In genomic region chr19:17966497-17967257, GRCh38 we compare ENCODE assay signal across 10 cellular contexts. TPM values are rescaled to one million over a fixed set of nuclear protein-coding genes. Genes with fewer than 3 reads are reported as not detected.
A peak's percentile ranks its signal among the peaks of the same experiment; 100 is the strongest.
DNase-seq lines count a peak whose midpoint lies in the region; ATAC-seq and TF ChIP-seq lines count a peak whose summit lies in the region.
"Had no signal": no experiment of that assay in that cellular context is flagged by ENCODE, and none has a peak within 500 bp of the region (broad histone marks: within the 10 kb centered on the region; RNA-seq: fewer than 3 reads in every experiment).

KCNN1 (plus strand) TSS chr19:17967107; CDS start chr19:17973889, 6,782 bp downstream.

- H3K27me3 ChIP-seq in Panc1 (ENCODE audit: control insufficient read depth, insufficient read depth, low read length): no peaks in the 10 kb centered on the region; the same call in 1 of the 2 replicates
- H3K27me3 ChIP-seq in iPS DF 6.9 (ENCODE audit: control insufficient read depth, insufficient read depth, low read length): no peaks in the 10 kb centered on the region

- WGBS in iPS DF 6.9 (ENCODE audit: insufficient coverage, insufficient read length): no CpG with 5 or more reads among the region's 60 CpGs

- DNase-seq in activated naive CD4-positive, alpha-beta T cell treated with anti-CD3 and anti-CD28 coated beads, Interleukin-2, amount 10 ng/mL, durations not matched to agents 7 days and 5 days: no peak
- DNase-seq in activated naive CD4-positive, alpha-beta T cell treated with anti-CD3 and anti-CD28 coated beads, Interleukin-2, amount 50 U/mL, for 16 hours: no peak
- DNase-seq in Panc1 (ENCODE audit: low read depth, low spot score) (no peak), iPS DF 6.9 (ENCODE audit: low read depth, low spot score) (no peak)
- DNase-seq in stimulated activated naive B cell treated with anti-CD40 and anti-IgM and Interleukin-4, amounts not matched to agents 10 μg/mL and 1 μg/mL and 100 μg/mL, for 72 hours: no peak
- DNase-seq: stimulated activated CD8-positive, alpha-beta memory T cell treated with anti-CD3 and anti-CD28 coated beads, Interleukin-4, amount 100 ng/mL, for 48 hours had no signal

- intact Hi-C loops in Panc1 (cut with micrococcal nuclease; ENCODE audit: unreplicated experiment): no loop called here

- no peaks in the 10 kb centered on the region for H3K36me3 ChIP-seq in Panc1 (ENCODE audit: control insufficient read depth, insufficient read depth, low read length)
- H3K36me3 ChIP-seq in iPS DF 6.9 (ENCODE audit: control insufficient read depth, insufficient read depth, low read length): no peaks in the 10 kb centered on the region
- H3K36me3 ChIP-seq: prostate gland had no signal

- H3K4me1 ChIP-seq in Panc1 (ENCODE audit: control insufficient read depth, insufficient read depth, low read length) (no peaks in the 10 kb centered on the region), iPS DF 6.9 (ENCODE audit: control insufficient read depth, insufficient read depth, low read length) (peaks cover 11% of the 10 kb centered on the region)
- H3K4me1 ChIP-seq: prostate gland had no signal

- H3K36me3 Mint-ChIP-seq in activated naive CD4-positive, alpha-beta T cell treated with anti-CD3 and anti-CD28 coated beads, Interleukin-2, amount 10 ng/mL, durations not matched to agents 7 days and 5 days: no peaks in the 10 kb centered on the region
- no peaks in the 10 kb centered on the region for H3K36me3 Mint-ChIP-seq in stimulated activated naive B cell treated with anti-CD40 and anti-IgM and Interleukin-4, amounts not matched to agents 10 μg/mL and 1 μg/mL and 100 μg/mL, for 72 hours

- H3K4me1 Mint-ChIP-seq in activated naive CD4-positive, alpha-beta T cell treated with anti-CD3 and anti-CD28 coated beads, Interleukin-2, amount 10 ng/mL, durations not matched to agents 7 days and 5 days: peaks cover 4% of the 10 kb centered on the region
- H3K4me1 Mint-ChIP-seq in stimulated activated naive B cell treated with anti-CD40 and anti-IgM and Interleukin-4, amounts not matched to agents 10 μg/mL and 1 μg/mL and 100 μg/mL, for 72 hours: peaks cover 8 to 18% of the 10 kb centered on the region in 2 donors

- CTCF ChIA-PET in activated naive CD4-positive, alpha-beta T cell treated with anti-CD3 and anti-CD28 coated beads, Interleukin-2, amount 10 ng/mL, durations not matched to agents 7 days and 5 days (lab: Charles Lee): interaction anchor here (0.9 kb wide), 1 partner anchor 29 kb away, joined by 3 read pairs; no protein-coding TSS in a partner anchor
- CTCF ChIA-PET in Panc1 (lab: Charles Lee): interaction anchor here (0.6 kb wide), 2 partner anchors 25 to 107 kb away, joined by 3 read pairs; no protein-coding TSS in a partner anchor

- peak within 1 kb of the TSS; percentile 25 for H3K27ac Mint-ChIP-seq in activated naive CD4-positive, alpha-beta T cell treated with anti-CD3 and anti-CD28 coated beads, Interleukin-2, amount 10 ng/mL, durations not matched to agents 7 days and 5 days
- H3K27ac Mint-ChIP-seq in stimulated activated naive B cell treated with anti-CD40 and anti-IgM and Interleukin-4, amounts not matched to agents 10 μg/mL and 1 μg/mL and 100 μg/mL, for 72 hours: peak within 1 kb of the TSS; percentile 82

- POLR2A ChIA-PET in Panc1 (lab: Charles Lee): interaction anchor here (0.6 kb wide), 1 partner anchor 12 kb away, joined by 3 read pairs; no protein-coding TSS in a partner anchor

- no peak for ATAC-seq in Panc1
- peak in 1 of 2 donors; percentile 40 for ATAC-seq in stimulated activated naive B cell treated with anti-CD40 and anti-IgM and Interleukin-4, amounts not matched to agents 10 μg/mL and 1 μg/mL and 100 μg/mL, for 72 hours (replicated peaks)
- ATAC-seq in HG03175 (IDR thresholded peaks at IDR 0.05; ENCODE audit: unreplicated experiment): no peak
- no peak for ATAC-seq in GM19463 (IDR thresholded peaks at IDR 0.05; ENCODE audit: unreplicated experiment)
- ATAC-seq in GM21737 (IDR thresholded peaks at IDR 0.05; ENCODE audit: unreplicated experiment): no peak

- H3K27me3 Mint-ChIP-seq in activated naive CD4-positive, alpha-beta T cell treated with anti-CD3 and anti-CD28 coated beads, Interleukin-2, amount 10 ng/mL, durations not matched to agents 7 days and 5 days: peaks cover 81% of the 10 kb centered on the region
- H3K27me3 Mint-ChIP-seq in stimulated activated naive B cell treated with anti-CD40 and anti-IgM and Interleukin-4, amounts not matched to agents 10 μg/mL and 1 μg/mL and 100 μg/mL, for 72 hours: peaks cover 43 to 64% of the 10 kb centered on the region in 2 donors

- H3K9me3 ChIP-seq in Panc1 (ENCODE audit: control insufficient read depth, insufficient read depth, low read depth, low read length): no peaks in the 10 kb centered on the region
- H3K9me3 ChIP-seq in iPS DF 6.9 (ENCODE audit: control insufficient read depth, insufficient read depth, low read length): no peaks in the 10 kb centered on the region
- H3K9me3 ChIP-seq: prostate gland had no signal

- no peak for TF ChIP-seq CTCF in Panc1 (IDR thresholded peaks at IDR 0.05)

- H3K4me3 ChIP-seq in Panc1 (ENCODE audit: low read depth in 2 of 2, low read length in 2 of 2) (peak within 1 kb of the TSS; percentile 33 to 39), iPS DF 6.9 (ENCODE audit: low read length) (peak within 1 kb of the TSS; percentile 48; the same call in 1 of the 2 replicates)

- H3K9me3 Mint-ChIP-seq in activated naive CD4-positive, alpha-beta T cell treated with anti-CD3 and anti-CD28 coated beads, Interleukin-2, amount 10 ng/mL, durations not matched to agents 7 days and 5 days: no peaks in the 10 kb centered on the region
- H3K9me3 Mint-ChIP-seq in stimulated activated naive B cell treated with anti-CD40 and anti-IgM and Interleukin-4, amounts not matched to agents 10 μg/mL and 1 μg/mL and 100 μg/mL, for 72 hours: no peaks in the 10 kb centered on the region

- H3K27ac ChIP-seq in Panc1 (ENCODE audit: low read length): no peak within 1 kb of the TSS
- H3K27ac ChIP-seq in iPS DF 6.9 (ENCODE audit: low read length): no peak within 1 kb of the TSS
- H3K27ac ChIP-seq: prostate gland had no signal

- no peak within 1 kb of the TSS for H3K4me3 Mint-ChIP-seq in activated naive CD4-positive, alpha-beta T cell treated with anti-CD3 and anti-CD28 coated beads, Interleukin-2, amount 10 ng/mL, durations not matched to agents 7 days and 5 days
- peak within 1 kb of the TSS; percentile 67 to 73 for H3K4me3 Mint-ChIP-seq in stimulated activated naive B cell treated with anti-CD40 and anti-IgM and Interleukin-4, amounts not matched to agents 10 μg/mL and 1 μg/mL and 100 μg/mL, for 72 hours

- in situ Hi-C loops in Panc1 (cut with HindIII; ENCODE audit: low pct_unique_long_range_greater_than_20kb, low sequenced_read_pairs): no loop called here

- BruUV-seq in Panc1 (replicated peaks; lab: Mats Ljungman, UMichigan): no TSS peak

RNA-seq across cellular contexts. Expression of gene KCNN1, which starts in this region (rescaled TPM):
- total RNA-seq in Panc1 (2021; ENCODE audit: unreplicated experiment): 0.90 TPM
- 3.0 TPM for polyA plus RNA-seq in Panc1 (2012; ENCODE audit: insufficient read length)
